ENCODE assay signal across 8 cellular contexts in genomic region chr9:128558431-128559310, GRCh38. TPM values are rescaled to one million over a fixed set of nuclear protein-coding genes. Genes with fewer than 3 reads are reported as not detected.
A peak's percentile ranks its signal among the peaks of the same experiment; 100 is the strongest.
DNase-seq lines count a peak whose midpoint lies in the region; ATAC-seq lines count a peak whose summit lies in the region.

No MANE protein-coding gene starts in this region.

- intact Hi-C loops in left cardiac atrium (cut with DNase I): no loop called here

- peak overlapping the region; percentile 1 for H3K9ac ChIP-seq in rectal smooth muscle tissue (ENCODE audit: low read length)

- ATAC-seq in left cardiac atrium: peak; percentile 82 to 90

- no peaks in the 10 kb centered on the region for H3K36me3 ChIP-seq in rectal smooth muscle tissue (ENCODE audit: control insufficient read depth, insufficient read depth, low read length)

- H3K27me3 ChIP-seq in rectal smooth muscle tissue (ENCODE audit: control insufficient read depth, insufficient read depth, low read length): no peaks in the 10 kb centered on the region

- H3K27ac ChIP-seq in rectal smooth muscle tissue (ENCODE audit: low read depth, low read length): peak overlapping the region; percentile 77

- peaks cover 34% of the 10 kb centered on the region for H3K4me1 ChIP-seq in rectal smooth muscle tissue (ENCODE audit: control insufficient read depth, insufficient read depth, low read length)

- DNase-seq in Ammon's horn (ENCODE audit: low spot score) (peak; percentile 90), GM19238 (ENCODE audit: insufficient read length, low spot score) (peak; percentile 46), HT1080 (ENCODE audit: low read depth) (peak; percentile 93), SHP77 treated with DMSO at 0.1 percent for 48 hours (lab: John Stamatoyannopoulos, UW) (peak; percentile 89), amygdala (lab: John Stamatoyannopoulos, UW) (peak in 53 of 56 donors; percentile 22 to 93 (median 76)), left cardiac atrium (peak; percentile 86), NCI-H748 (lab: John Stamatoyannopoulos, UW; ENCODE audit: unreplicated experiment) (no peak)

- peak overlapping the region; percentile 36 for H3K4me3 ChIP-seq in rectal smooth muscle tissue (ENCODE audit: low read length)

RNA-seq across cellular contexts. Expression of gene SPTAN1, which starts 6.3 kb away (rescaled TPM):
- total RNA-seq in HT1080 (2014; rRNA removed; shearing (Covaris generic)): 177 and 204 TPM in 2 replicates
- polyA plus RNA-seq in HT1080 (2015; cell fraction: cytosol; rRNA removed): 25.8 and 30.3 TPM in 2 replicates
- polyA plus RNA-seq in HT1080 (2015; cell fraction: nucleus; rRNA removed): 337 and 341 TPM in 2 replicates
- 100 to 1,000 TPM; 277 to 336 TPM for total RNA-seq in left cardiac atrium

RNA-seq across cellular contexts. Expression of gene GLE1, which starts 54.2 kb away (rescaled TPM):
- 39.0 and 45.0 TPM in 2 replicates for total RNA-seq in HT1080 (2014; rRNA removed; shearing (Covaris generic))
- polyA plus RNA-seq in HT1080 (2015; cell fraction: cytosol; rRNA removed): 30.2 and 32.2 TPM in 2 replicates
- polyA plus RNA-seq in HT1080 (2015; cell fraction: nucleus; rRNA removed): 47.2 and 48.1 TPM in 2 replicates
- total RNA-seq in left cardiac atrium: 10 to 100 TPM; 15.5 to 19.1 TPM
